In the genomic region with DNA sequence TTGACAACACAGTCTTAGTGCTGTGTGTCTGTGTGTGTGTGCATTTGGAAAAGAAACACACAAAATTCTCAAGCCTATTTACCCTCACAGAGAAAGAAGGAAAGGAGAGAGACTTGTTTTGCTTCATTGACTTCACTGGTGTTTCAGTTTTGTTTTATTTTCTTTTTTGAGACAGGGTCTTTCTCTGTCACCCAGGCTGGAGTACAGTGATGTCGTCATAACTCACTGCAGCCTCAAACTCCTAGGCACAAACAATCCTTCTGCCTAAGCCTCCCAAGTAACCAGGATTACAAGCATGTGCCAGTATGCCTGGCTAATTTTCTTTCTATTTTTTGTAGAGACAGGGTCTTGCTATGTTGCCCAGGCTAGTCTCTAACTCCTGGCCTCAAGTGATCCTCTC, we compare ENCODE assay signal across 27 cellular contexts.
"Had no signal": no experiment of that assay in that cellular context is flagged by ENCODE, and none has a peak within 500 bp of the region (broad histone marks: within the 10 kb centered on the region; RNA-seq: fewer than 3 reads in every experiment).

No MANE protein-coding gene starts in this region.

- H3K27ac ChIP-seq: colonic mucosa, coronary artery, dorsolateral prefrontal cortex, epithelial cell of prostate, esophagus squamous epithelium, foreskin keratinocyte, gastrocnemius medialis, gastroesophageal sphincter, heart left ventricle, heart right ventricle had no signal

- FAIRE-seq: colon, endometrium, endothelial cell of umbilical vein, frontal cortex had no signal

- H3K4me3 ChIP-seq: colonic mucosa, coronary artery, dorsolateral prefrontal cortex, esophagus squamous epithelium, gastrocnemius medialis, gastroesophageal sphincter, heart left ventricle, heart right ventricle had no signal

- H3K36me3 ChIP-seq: colonic mucosa, esophagus squamous epithelium, gastrocnemius medialis, gastroesophageal sphincter, heart left ventricle, heart right ventricle had no signal

- H3K4me1 ChIP-seq: colonic mucosa, esophagus squamous epithelium, foreskin keratinocyte, gastrocnemius medialis, gastroesophageal sphincter, heart left ventricle, heart right ventricle had no signal

- ATAC-seq: effector memory CD8-positive, alpha-beta T cell; esophagus mucosa; foreskin keratinocyte; gastrocnemius medialis; gastroesophageal sphincter; heart left ventricle; heart right ventricle had no signal

- H3K27me3 ChIP-seq: colonic mucosa, dorsolateral prefrontal cortex, esophagus squamous epithelium, foreskin keratinocyte, gastrocnemius medialis, gastroesophageal sphincter, heart left ventricle, heart right ventricle had no signal

- H3K9me3 ChIP-seq: colonic mucosa, esophagus squamous epithelium, gastrocnemius medialis, gastroesophageal sphincter, heart left ventricle had no signal

- DNase-seq: colonic mucosa; cortex of kidney; dermis blood vessel endothelial cell; dorsolateral prefrontal cortex; effector CD4-positive, alpha-beta T cell; effector CD8-positive, alpha-beta T cell; effector memory CD4-positive, alpha-beta T cell; effector memory CD8-positive, alpha-beta T cell; endodermal cell; erythroblast; esophagus squamous epithelium; foreskin fibroblast; foreskin keratinocyte; foreskin melanocyte; gastrocnemius medialis; glutamatergic neuron; head of caudate nucleus; heart left ventricle; heart right ventricle had no signal
